In the genomic region with DNA sequence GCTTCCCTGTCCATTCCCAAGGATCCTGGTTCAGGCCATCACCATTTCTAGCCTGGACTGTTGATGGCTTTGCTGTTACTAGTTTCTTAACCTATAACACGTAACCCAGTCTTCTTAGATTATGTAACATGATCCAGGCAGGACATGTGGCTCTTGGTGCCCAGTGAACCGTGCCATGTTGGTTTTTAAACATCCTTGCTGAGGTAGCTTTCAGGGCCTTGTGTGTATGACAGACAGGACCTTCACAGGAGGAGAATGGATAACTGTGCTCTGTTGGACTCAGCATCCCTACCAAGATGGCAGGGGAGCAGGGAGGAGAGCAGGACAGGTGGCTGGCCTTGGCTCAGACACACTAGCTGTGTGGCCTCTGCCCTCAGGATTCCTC, we compare ENCODE assay signal across 18 cellular contexts. TPM values are rescaled to one million over a fixed set of nuclear protein-coding genes. Genes with fewer than 3 reads are reported as not detected.
A peak's percentile ranks its signal among the peaks of the same experiment; 100 is the strongest.
DNase-seq lines count a peak whose midpoint lies in the region; ATAC-seq, FAIRE-seq and TF ChIP-seq lines count a peak whose summit lies in the region.
"Had no signal": no experiment of that assay in that cellular context is flagged by ENCODE, and none has a peak within 500 bp of the region (broad histone marks: within the 10 kb centered on the region; RNA-seq: fewer than 3 reads in every experiment).

No MANE protein-coding gene starts in this region.

- peak overlapping the region; percentile 47; the same call in 1 of the 2 replicates for H3K9ac ChIP-seq in Karpas-422 (ENCODE audit: low read length)

- WGBS in sigmoid colon, 2 donors, result 90 to 93% methylated on average over 2 of the region's 2 CpGs

- intact Hi-C loops in sigmoid colon (cut with DNase I), result loop anchor here (2.0 to 10.0 kb wide), 2 partner anchors 47 to 149 kb away; partner anchors contain the start of gene PANK2

- no peak overlapping the region; the same call in 1 of the 2 replicates for H2AFZ ChIP-seq in Karpas-422 (ENCODE audit: low read length)
- H2AFZ ChIP-seq: GM23338, PC-9 had no signal

- H3K4me3 ChIP-seq in Karpas-422 (ENCODE audit: low read length) (no peak overlapping the region), bronchial epithelial cell (ENCODE audit: low read depth, low read length) (no peak overlapping the region), sigmoid colon (no peak overlapping the region)
- H3K4me3 ChIP-seq: GM23338, PC-9, suprapubic skin had no signal

- H3K27me3 ChIP-seq in Karpas-422 (ENCODE audit: low read length), result no peaks in the 10 kb centered on the region
- H3K27me3 ChIP-seq in bronchial epithelial cell (ENCODE audit: control insufficient read depth, insufficient read depth, low read length), result no peaks in the 10 kb centered on the region
- H3K27me3 ChIP-seq in sigmoid colon, result no peaks in the 10 kb centered on the region
- H3K27me3 ChIP-seq: foreskin keratinocyte, suprapubic skin had no signal

- no peaks in the 10 kb centered on the region for H4K20me1 ChIP-seq in Karpas-422 (ENCODE audit: insufficient read depth, low read depth, low read length)

- ATAC-seq in omental fat pad (ENCODE audit: low FRiP score) (no peak), GM21367 (IDR thresholded peaks at IDR 0.05; ENCODE audit: unreplicated experiment) (no peak), GM19455 (IDR thresholded peaks at IDR 0.05; ENCODE audit: unreplicated experiment) (no peak)
- ATAC-seq: foreskin keratinocyte, GM23338 had no signal

- TF ChIP-seq POLR2A in sigmoid colon (IDR thresholded peaks at IDR 0.05), result no peak

- H3K4me1 ChIP-seq in Karpas-422 (ENCODE audit: low read length), result peaks cover 32% of the 10 kb centered on the region
- peaks cover 0 to 46% (median 42%) of the 10 kb centered on the region in 4 donors for H3K4me1 ChIP-seq in sigmoid colon
- H3K4me1 ChIP-seq: foreskin keratinocyte had no signal

- H3K9me3 ChIP-seq in Karpas-422 (ENCODE audit: low read length) (no peaks in the 10 kb centered on the region), sigmoid colon (no peaks in the 10 kb centered on the region)
- H3K9me3 ChIP-seq: suprapubic skin had no signal

- H3K27ac ChIP-seq in Karpas-422 (ENCODE audit: low read length) (peak overlapping the region; percentile 55), sigmoid colon (peak overlapping the region; percentile 46 to 74 (median 60))
- H3K27ac ChIP-seq: foreskin keratinocyte, PC-9, suprapubic skin had no signal

- H3K9me2 ChIP-seq in Karpas-422 (replicated peaks; ENCODE audit: insufficient read depth, low read length), result no peaks in the 10 kb centered on the region

- H3K36me3 ChIP-seq in Karpas-422 (ENCODE audit: insufficient read depth, low read length) (0 out of 2 replicates have a peak, but pooled peaks cover 4% of the 10 kb centered on the region), bronchial epithelial cell (ENCODE audit: control insufficient read depth, insufficient read depth, low read length) (peaks cover 2% of the 10 kb centered on the region), sigmoid colon (peaks cover 0 to 2% (median under 1%) of the 10 kb centered on the region in 4 donors)
- H3K36me3 ChIP-seq: suprapubic skin had no signal

- DNase-seq in DMS79 (lab: John Stamatoyannopoulos, UW), result peak; percentile 14
- DNase-seq in Karpas-422, result peak; percentile 81
- no peak for DNase-seq in bronchial epithelial cell (ENCODE audit: low read depth)
- no peak for DNase-seq in sigmoid colon
- DNase-seq in omental fat pad (ENCODE audit: low spot score), result no peak
- DNase-seq: activated CD4-positive, CD25-positive, alpha-beta regulatory T cell treated with anti-CD3 and anti-CD28 coated beads, Interleukin-2, amount 50 U/mL, for 72 hours; activated CD8-positive, alpha-beta memory T cell treated with anti-CD3 and anti-CD28 coated beads, Interleukin-2, amount 50 U/mL, for 48 hours; CD4-positive, alpha-beta T cell; foreskin keratinocyte; GDM1; midbrain; occipital lobe; PC-9; T-helper 1 cell had no signal

- peak; percentile 7 for FAIRE-seq in bronchial epithelial cell (lab: Jason Lieb, UNC)

- H3K79me2 ChIP-seq in Karpas-422 (ENCODE audit: low read length), result no peaks in the 10 kb centered on the region

- peak overlapping the region; percentile 41 for H3K4me2 ChIP-seq in Karpas-422 (ENCODE audit: low read depth, low read length, poor library complexity, severe bottlenecking)
- H3K4me2 ChIP-seq: GM23338, PC-9 had no signal

- TF ChIP-seq EP300 in sigmoid colon (IDR thresholded peaks at IDR 0.05), result no peak

- TF ChIP-seq CTCF in bronchial epithelial cell (IDR thresholded peaks at IDR 0.05; ENCODE audit: insufficient read depth, low read length, severe bottlenecking), result no peak
- no peak for TF ChIP-seq CTCF in sigmoid colon (IDR thresholded peaks at IDR 0.05)
- TF ChIP-seq CTCF in omental fat pad (IDR thresholded peaks at IDR 0.05), result no peak

RNA-seq across cellular contexts. Expression of gene PANK2, which starts 46.8 kb away (rescaled TPM):
- total RNA-seq in Karpas-422 (2014; rRNA removed; shearing (Covaris generic); ENCODE audit: low replicate concordance), result 19.2 and 41.5 TPM in 2 replicates
- 29.7 and 40.3 TPM in 2 replicates for total RNA-seq in bronchial epithelial cell
- total RNA-seq in sigmoid colon, result 10 to 100 TPM; 35.1 to 43.2 (median 39.0) TPM
- polyA plus RNA-seq in sigmoid colon, result 10 to 100 TPM; 16.2 to 26.1 (median 20.3) TPM
- total RNA-seq in omental fat pad, result 10 to 100 TPM; 32.8 to 45.0 (median 39.7) TPM

Comparison
In these comparisons a context has a peak if more than half of its experiments do, and no peak if none do; other contexts are left out.
1. DNase-seq: peak in DMS79 (single experiment) and Karpas-422 (single experiment); none in bronchial epithelial cell (single experiment), sigmoid colon (single experiment) and omental fat pad (single experiment).